In the genomic region with DNA sequence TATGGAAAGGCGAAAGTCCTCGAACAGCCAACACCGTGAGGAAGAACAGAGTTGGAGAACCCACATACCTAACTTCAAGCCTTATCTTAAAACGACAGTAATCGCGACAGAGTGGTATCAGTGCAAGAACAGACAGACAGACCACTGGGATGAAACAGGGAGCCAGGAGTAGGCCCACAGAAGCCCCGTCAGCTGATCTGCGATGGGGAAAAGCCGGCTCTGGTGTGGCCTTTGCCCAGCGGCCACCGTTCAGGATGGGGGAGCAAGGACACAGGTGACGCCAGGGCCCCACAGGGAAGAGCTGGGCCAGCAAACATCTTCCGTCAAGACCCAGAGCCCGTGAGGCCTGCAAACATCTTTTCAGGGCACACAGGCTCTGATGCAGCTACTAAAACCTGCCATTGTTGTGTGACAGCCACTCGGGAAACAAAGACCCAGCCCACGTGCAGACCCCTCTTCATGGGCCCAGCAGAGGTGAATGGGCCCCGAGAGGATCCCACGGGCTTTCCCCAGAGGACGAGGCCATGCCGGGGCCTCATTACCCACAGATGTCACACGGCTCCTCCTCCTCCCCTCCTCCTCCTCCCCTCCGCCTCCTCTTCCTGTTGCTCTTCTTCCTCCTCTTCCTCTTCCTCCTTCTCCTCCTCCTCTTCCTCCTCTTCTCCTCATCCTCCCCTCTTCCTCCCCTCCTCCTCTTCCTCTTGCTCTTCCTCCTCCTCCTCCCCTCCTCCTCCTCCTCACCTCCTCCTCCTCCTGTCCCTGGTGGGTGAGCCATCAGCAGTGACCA, we compare ENCODE assay signal across 1 cellular context.
A peak's percentile ranks its signal among the peaks of the same experiment; 100 is the strongest.
TF ChIP-seq lines count a peak whose summit lies in the region.

No MANE protein-coding gene starts in this region.

TF ChIP-seq in K562, 482 proteins besides CTCF, POLR2A, EP300 and RAD21 (continued from another document and continues in another):
- TF ChIP-seq ZFP91 (CRISPR knock-in tag; IDR thresholded peaks at IDR 0.05) (no peak), ADNP (tag; IDR thresholded peaks at IDR 0.05) (no peak), ZFX (CRISPR knock-in tag; IDR thresholded peaks at IDR 0.05) (peak; percentile 72), MIER1 (IDR thresholded peaks at IDR 0.05; ENCODE audit: low read depth) (no peak), STAT5A (IDR thresholded peaks at IDR 0.05; ENCODE audit: borderline replicate concordance, low read length) (no peak; the same call in 1 of the 2 replicates), HNRNPUL1 (IDR thresholded peaks at IDR 0.05; ENCODE audit: low read length) (no peak), ARID3B (CRISPR knock-in tag; IDR thresholded peaks at IDR 0.05; ENCODE audit: borderline replicate concordance) (no peak), U2AF2 (optimal IDR thresholded peaks at IDR 0.05; ENCODE audit: low read depth, low read length) (no peak), ZFP36 (IDR thresholded peaks at IDR 0.05; ENCODE audit: low read depth, low read length, partially characterized antibody) (no peak), RBFOX2 (IDR thresholded peaks at IDR 0.05; ENCODE audit: low read depth, low read length) (peak; percentile 57), TAF1 (IDR thresholded peaks at IDR 0.05; ENCODE audit: control insufficient read depth, extremely low read depth, insufficient read depth, low read length, severe bottlenecking) (no peak), DNMT1 (IDR thresholded peaks at IDR 0.05) (no peak), CREBBP (IDR thresholded peaks at IDR 0.05; ENCODE audit: low read depth, low read length) (no peak), MCM3 (IDR thresholded peaks at IDR 0.05) (no peak), ETS2 (tag; IDR thresholded peaks at IDR 0.05; ENCODE audit: borderline replicate concordance, poor library complexity, severe bottlenecking) (no peak), RBBP5 (IDR thresholded peaks at IDR 0.05; ENCODE audit: borderline replicate concordance, insufficient read depth, low read length, poor library complexity, severe bottlenecking) (no peak), ZNF551 (CRISPR knock-in tag; IDR thresholded peaks at IDR 0.05) (no peak), HIVEP1 (CRISPR knock-in tag; IDR thresholded peaks at IDR 0.05) (no peak), LEF1 (IDR thresholded peaks at IDR 0.05) (no peak), ZNF384 (IDR thresholded peaks at IDR 0.05; ENCODE audit: low read depth, low read length) (no peak), EZH2 (IDR thresholded peaks at IDR 0.05; ENCODE audit: borderline replicate concordance, low read depth, low read length) (no peak), KLF13 (tag; IDR thresholded peaks at IDR 0.05; ENCODE audit: borderline replicate concordance, low read depth) (no peak), HDAC8 (tag; IDR thresholded peaks at IDR 0.05) (no peak), FOS (IDR thresholded peaks at IDR 0.05; ENCODE audit: extremely low read depth, insufficient read length) (no peak), ZKSCAN8 (CRISPR knock-in tag; IDR thresholded peaks at IDR 0.05) (no peak), ESRRA (IDR thresholded peaks at IDR 0.05; ENCODE audit: borderline replicate concordance, low read depth) (no peak), ATF1 (CRISPR knock-in tag; IDR thresholded peaks at IDR 0.05) (no peak), ATF1 (tag; IDR thresholded peaks at IDR 0.05) (no peak; the same call in 1 of the 2 replicates), FUS (optimal IDR thresholded peaks at IDR 0.05; ENCODE audit: low read depth, low read length) (no peak), CCNT2 (IDR thresholded peaks at IDR 0.05; ENCODE audit: borderline replicate concordance, extremely low read depth, insufficient read length, low read depth, low read length) (no peak), ELF4 (CRISPR knock-in tag; IDR thresholded peaks at IDR 0.05) (peak; percentile 69; the same call in 1 of the 2 replicates), FOXO4 (CRISPR knock-in tag; IDR thresholded peaks at IDR 0.05) (no peak), NFATC3 (IDR thresholded peaks at IDR 0.05) (no peak), SMAD3 (CRISPR knock-in tag; conservative IDR thresholded peaks at IDR 0.05) (no peak), POLR2AphosphoS2 (IDR thresholded peaks at IDR 0.05; ENCODE audit: low read length) (no peak), MEF2D (tag; conservative IDR thresholded peaks at IDR 0.05; ENCODE audit: low read depth) (0 out of 2 replicates have a peak, but pooled peaks have one; percentile 39), ZNF197 (CRISPR knock-in tag; IDR thresholded peaks at IDR 0.05; ENCODE audit: low read depth) (no peak), PML (IDR thresholded peaks at IDR 0.05; ENCODE audit: low read length) (peak; percentile 36; the same call in 1 of the 2 replicates), ZBTB17 (CRISPR knock-in tag; IDR thresholded peaks at IDR 0.05) (no peak), NFRKB (IDR thresholded peaks at IDR 0.05; ENCODE audit: low read depth) (peak; percentile 70; the same call in 1 of the 2 replicates), ZC3H4 (CRISPR knock-in tag; IDR thresholded peaks at IDR 0.05; ENCODE audit: borderline replicate concordance) (no peak), TSC22D4 (tag; IDR thresholded peaks at IDR 0.05) (no peak)
- TF ChIP-seq, protein P1, sequence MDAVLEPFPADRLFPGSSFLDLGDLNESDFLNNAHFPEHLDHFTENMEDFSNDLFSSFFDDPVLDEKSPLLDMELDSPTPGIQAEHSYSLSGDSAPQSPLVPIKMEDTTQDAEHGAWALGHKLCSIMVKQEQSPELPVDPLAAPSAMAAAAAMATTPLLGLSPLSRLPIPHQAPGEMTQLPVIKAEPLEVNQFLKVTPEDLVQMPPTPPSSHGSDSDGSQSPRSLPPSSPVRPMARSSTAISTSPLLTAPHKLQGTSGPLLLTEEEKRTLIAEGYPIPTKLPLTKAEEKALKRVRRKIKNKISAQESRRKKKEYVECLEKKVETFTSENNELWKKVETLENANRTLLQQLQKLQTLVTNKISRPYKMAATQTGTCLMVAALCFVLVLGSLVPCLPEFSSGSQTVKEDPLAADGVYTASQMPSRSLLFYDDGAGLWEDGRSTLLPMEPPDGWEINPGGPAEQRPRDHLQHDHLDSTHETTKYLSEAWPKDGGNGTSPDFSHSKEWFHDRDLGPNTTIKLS (IDR thresholded peaks at IDR 0.05; ENCODE audit: borderline replicate concordance, low read depth): no peak
- TF ChIP-seq, protein P2, sequence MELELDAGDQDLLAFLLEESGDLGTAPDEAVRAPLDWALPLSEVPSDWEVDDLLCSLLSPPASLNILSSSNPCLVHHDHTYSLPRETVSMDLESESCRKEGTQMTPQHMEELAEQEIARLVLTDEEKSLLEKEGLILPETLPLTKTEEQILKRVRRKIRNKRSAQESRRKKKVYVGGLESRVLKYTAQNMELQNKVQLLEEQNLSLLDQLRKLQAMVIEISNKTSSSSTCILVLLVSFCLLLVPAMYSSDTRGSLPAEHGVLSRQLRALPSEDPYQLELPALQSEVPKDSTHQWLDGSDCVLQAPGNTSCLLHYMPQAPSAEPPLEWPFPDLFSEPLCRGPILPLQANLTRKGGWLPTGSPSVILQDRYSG (tag; conservative IDR thresholded peaks at IDR 0.05; ENCODE audit: low read depth): no peak; the same call in 1 of the 2 replicates
- TF ChIP-seq, protein P3, sequence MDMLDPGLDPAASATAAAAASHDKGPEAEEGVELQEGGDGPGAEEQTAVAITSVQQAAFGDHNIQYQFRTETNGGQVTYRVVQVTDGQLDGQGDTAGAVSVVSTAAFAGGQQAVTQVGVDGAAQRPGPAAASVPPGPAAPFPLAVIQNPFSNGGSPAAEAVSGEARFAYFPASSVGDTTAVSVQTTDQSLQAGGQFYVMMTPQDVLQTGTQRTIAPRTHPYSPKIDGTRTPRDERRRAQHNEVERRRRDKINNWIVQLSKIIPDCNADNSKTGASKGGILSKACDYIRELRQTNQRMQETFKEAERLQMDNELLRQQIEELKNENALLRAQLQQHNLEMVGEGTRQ (CRISPR knock-in tag; IDR thresholded peaks at IDR 0.05): no peak
- TF ChIP-seq, protein P4, sequence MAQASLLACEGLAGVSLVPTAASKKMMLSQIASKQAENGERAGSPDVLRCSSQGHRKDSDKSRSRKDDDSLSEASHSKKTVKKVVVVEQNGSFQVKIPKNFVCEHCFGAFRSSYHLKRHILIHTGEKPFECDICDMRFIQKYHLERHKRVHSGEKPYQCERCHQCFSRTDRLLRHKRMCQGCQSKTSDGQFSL (CRISPR knock-in tag; IDR thresholded peaks at IDR 0.05): no peak
- TF ChIP-seq, protein P4 (tag; IDR thresholded peaks at IDR 0.05): no peak
- TF ChIP-seq, protein P5, sequence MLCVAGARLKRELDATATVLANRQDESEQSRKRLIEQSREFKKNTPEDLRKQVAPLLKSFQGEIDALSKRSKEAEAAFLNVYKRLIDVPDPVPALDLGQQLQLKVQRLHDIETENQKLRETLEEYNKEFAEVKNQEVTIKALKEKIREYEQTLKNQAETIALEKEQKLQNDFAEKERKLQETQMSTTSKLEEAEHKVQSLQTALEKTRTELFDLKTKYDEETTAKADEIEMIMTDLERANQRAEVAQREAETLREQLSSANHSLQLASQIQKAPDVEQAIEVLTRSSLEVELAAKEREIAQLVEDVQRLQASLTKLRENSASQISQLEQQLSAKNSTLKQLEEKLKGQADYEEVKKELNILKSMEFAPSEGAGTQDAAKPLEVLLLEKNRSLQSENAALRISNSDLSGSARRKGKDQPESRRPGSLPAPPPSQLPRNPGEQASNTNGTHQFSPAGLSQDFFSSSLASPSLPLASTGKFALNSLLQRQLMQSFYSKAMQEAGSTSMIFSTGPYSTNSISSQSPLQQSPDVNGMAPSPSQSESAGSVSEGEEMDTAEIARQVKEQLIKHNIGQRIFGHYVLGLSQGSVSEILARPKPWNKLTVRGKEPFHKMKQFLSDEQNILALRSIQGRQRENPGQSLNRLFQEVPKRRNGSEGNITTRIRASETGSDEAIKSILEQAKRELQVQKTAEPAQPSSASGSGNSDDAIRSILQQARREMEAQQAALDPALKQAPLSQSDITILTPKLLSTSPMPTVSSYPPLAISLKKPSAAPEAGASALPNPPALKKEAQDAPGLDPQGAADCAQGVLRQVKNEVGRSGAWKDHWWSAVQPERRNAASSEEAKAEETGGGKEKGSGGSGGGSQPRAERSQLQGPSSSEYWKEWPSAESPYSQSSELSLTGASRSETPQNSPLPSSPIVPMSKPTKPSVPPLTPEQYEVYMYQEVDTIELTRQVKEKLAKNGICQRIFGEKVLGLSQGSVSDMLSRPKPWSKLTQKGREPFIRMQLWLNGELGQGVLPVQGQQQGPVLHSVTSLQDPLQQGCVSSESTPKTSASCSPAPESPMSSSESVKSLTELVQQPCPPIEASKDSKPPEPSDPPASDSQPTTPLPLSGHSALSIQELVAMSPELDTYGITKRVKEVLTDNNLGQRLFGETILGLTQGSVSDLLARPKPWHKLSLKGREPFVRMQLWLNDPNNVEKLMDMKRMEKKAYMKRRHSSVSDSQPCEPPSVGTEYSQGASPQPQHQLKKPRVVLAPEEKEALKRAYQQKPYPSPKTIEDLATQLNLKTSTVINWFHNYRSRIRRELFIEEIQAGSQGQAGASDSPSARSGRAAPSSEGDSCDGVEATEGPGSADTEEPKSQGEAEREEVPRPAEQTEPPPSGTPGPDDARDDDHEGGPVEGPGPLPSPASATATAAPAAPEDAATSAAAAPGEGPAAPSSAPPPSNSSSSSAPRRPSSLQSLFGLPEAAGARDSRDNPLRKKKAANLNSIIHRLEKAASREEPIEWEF (CRISPR knock-in tag; IDR thresholded peaks at IDR 0.05): no peak
- TF ChIP-seq, protein P6, sequence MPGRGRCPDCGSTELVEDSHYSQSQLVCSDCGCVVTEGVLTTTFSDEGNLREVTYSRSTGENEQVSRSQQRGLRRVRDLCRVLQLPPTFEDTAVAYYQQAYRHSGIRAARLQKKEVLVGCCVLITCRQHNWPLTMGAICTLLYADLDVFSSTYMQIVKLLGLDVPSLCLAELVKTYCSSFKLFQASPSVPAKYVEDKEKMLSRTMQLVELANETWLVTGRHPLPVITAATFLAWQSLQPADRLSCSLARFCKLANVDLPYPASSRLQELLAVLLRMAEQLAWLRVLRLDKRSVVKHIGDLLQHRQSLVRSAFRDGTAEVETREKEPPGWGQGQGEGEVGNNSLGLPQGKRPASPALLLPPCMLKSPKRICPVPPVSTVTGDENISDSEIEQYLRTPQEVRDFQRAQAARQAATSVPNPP (IDR thresholded peaks at IDR 0.05; ENCODE audit: borderline replicate concordance, insufficient read depth, insufficient read length): no peak
- TF ChIP-seq, protein P7, sequence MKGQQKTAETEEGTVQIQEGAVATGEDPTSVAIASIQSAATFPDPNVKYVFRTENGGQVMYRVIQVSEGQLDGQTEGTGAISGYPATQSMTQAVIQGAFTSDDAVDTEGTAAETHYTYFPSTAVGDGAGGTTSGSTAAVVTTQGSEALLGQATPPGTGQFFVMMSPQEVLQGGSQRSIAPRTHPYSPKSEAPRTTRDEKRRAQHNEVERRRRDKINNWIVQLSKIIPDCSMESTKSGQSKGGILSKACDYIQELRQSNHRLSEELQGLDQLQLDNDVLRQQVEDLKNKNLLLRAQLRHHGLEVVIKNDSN (CRISPR knock-in tag; IDR thresholded peaks at IDR 0.05): no peak
